In the genomic region with DNA sequence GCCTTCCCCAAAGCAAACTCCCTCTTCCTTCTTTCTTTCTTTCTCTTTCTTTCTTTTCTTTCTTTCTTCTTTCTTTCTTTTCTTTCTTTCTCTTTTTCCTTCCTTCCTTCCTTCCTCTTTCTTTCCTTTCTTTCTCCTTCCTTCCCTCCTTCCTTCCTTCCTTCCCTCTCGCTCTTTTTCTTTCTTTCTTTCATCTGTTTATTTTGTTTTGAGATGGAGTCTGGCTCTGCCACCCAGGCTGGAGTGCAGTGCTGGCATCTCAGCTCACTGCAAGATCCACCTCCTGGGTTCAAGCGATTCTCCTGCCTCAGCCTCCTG, we compare ENCODE assay signal across 14 cellular contexts. TPM values are rescaled to one million over a fixed set of nuclear protein-coding genes. Genes with fewer than 3 reads are reported as not detected.
"Had no signal": no experiment of that assay in that cellular context is flagged by ENCODE, and none has a peak within 500 bp of the region (broad histone marks: within the 10 kb centered on the region; RNA-seq: fewer than 3 reads in every experiment).

No MANE protein-coding gene starts in this region.

RNA-seq across cellular contexts. Expression of a gene that starts 17.0 kb away (rescaled TPM):
- total RNA-seq: activated T-helper 2 cell treated with anti-CD3 and anti-CD28 coated beads, Interferon-gamma antibody, Interleukin-2, Interleukin-4, amounts not matched to agents 10 μg/mL and 5 μg/mL and 100 μg/mL, durations not matched to agents 14 hours and 24 hours and 36 hours; adrenal gland; endothelial cell of umbilical vein; esophagus muscularis mucosa; heart left ventricle; mononuclear cell; smooth muscle cell had no signal
- polyA plus RNA-seq: endothelial cell of umbilical vein, heart left ventricle, neural cell, smooth muscle cell had no signal

RNA-seq across cellular contexts. Expression of a gene that starts 47.7 kb away (rescaled TPM):
- total RNA-seq: activated T-helper 2 cell treated with anti-CD3 and anti-CD28 coated beads, Interferon-gamma antibody, Interleukin-2, Interleukin-4, amounts not matched to agents 10 μg/mL and 5 μg/mL and 100 μg/mL, durations not matched to agents 14 hours and 24 hours and 36 hours; adrenal gland; breast epithelium; colonic mucosa; esophagus muscularis mucosa; heart left ventricle; left colon; lower leg skin; mononuclear cell; right lobe of liver; smooth muscle cell; upper lobe of right lung had no signal
- polyA plus RNA-seq: heart left ventricle, neural cell, smooth muscle cell had no signal
